ENCODE assay signal across 19 cellular contexts in genomic region chr15:39235084-39235795, GRCh38.
A peak's percentile ranks its signal among the peaks of the same experiment; 100 is the strongest.
DNase-seq lines count a peak whose midpoint lies in the region; ATAC-seq, FAIRE-seq and TF ChIP-seq lines count a peak whose summit lies in the region.
"Had no signal": no experiment of that assay in that cellular context is flagged by ENCODE, and none has a peak within 500 bp of the region (broad histone marks: within the 10 kb centered on the region; RNA-seq: fewer than 3 reads in every experiment).

No MANE protein-coding gene starts in this region.

- no peak overlapping the region for H4K5ac ChIP-seq in H9 (ENCODE audit: insufficient read length, low read depth, low read length)

- H3K14ac ChIP-seq in neuronal stem cell (ENCODE audit: low read length) (no peak overlapping the region), H9 (ENCODE audit: insufficient read depth, low read length) (no peak overlapping the region)

- FAIRE-seq in K562 (lab: Jason Lieb, UNC): no peak
- FAIRE-seq: G401.6, GM18507 had no signal

- no peak overlapping the region for H3K4ac ChIP-seq in neuronal stem cell (ENCODE audit: low read length)
- no peak overlapping the region for H3K4ac ChIP-seq in H9 (ENCODE audit: low read depth, low read length)

- H2BK5ac ChIP-seq in neuronal stem cell (ENCODE audit: low read length) (no peak overlapping the region), H9 (ENCODE audit: insufficient read length, low read length) (no peak overlapping the region)

- H3K9me3 ChIP-seq in K562 (replicated peaks; ENCODE audit: control insufficient read depth, insufficient read depth, low read depth, low read length): no peaks in the 10 kb centered on the region
- H3K9me3 ChIP-seq in neuronal stem cell (replicated peaks in 1 of 2; ENCODE audit: control insufficient read depth in 2 of 2, insufficient read depth in 1 of 2, low read depth in 1 of 2, low read length in 2 of 2): no peaks in the 10 kb centered on the region
- H3K9me3 ChIP-seq in H9 (ENCODE audit: control insufficient read depth, low read depth, low read length): no peaks in the 10 kb centered on the region
- H3K9me3 ChIP-seq in sigmoid colon: no peaks in the 10 kb centered on the region
- H3K9me3 ChIP-seq: esophagus muscularis mucosa had no signal

- H2BK15ac ChIP-seq in neuronal stem cell (ENCODE audit: low read length) (no peak overlapping the region), H9 (ENCODE audit: low read depth, low read length) (no peak overlapping the region)

- intact Hi-C loops in K562 (cut with micrococcal nuclease): no loop called here
- intact Hi-C loops in sigmoid colon (cut with DNase I): no loop called here

- H3K23me2 ChIP-seq in H9 (ENCODE audit: insufficient read length, low read depth, low read length, poor library complexity, severe bottlenecking): no peaks in the 10 kb centered on the region

- H3K4me1 ChIP-seq in K562 (replicated peaks in 1 of 2; ENCODE audit: control insufficient read depth in 2 of 2, insufficient read depth in 2 of 2, low read length in 2 of 2): no peaks in the 10 kb centered on the region
- H3K4me1 ChIP-seq in neuronal stem cell (ENCODE audit: control insufficient read depth in 2 of 2, insufficient read depth in 1 of 2, low read depth in 1 of 2, low read length in 2 of 2): peaks cover 2 to 6% of the 10 kb centered on the region in 2 donors
- peaks cover 4% of the 10 kb centered on the region; the same call in 1 of the 2 replicates for H3K4me1 ChIP-seq in H9 (ENCODE audit: insufficient read depth, low read length)
- peaks cover 0 to 24% (median 17%) of the 10 kb centered on the region in 4 donors for H3K4me1 ChIP-seq in sigmoid colon

- 1% methylated on average over 5 of the region's 5 CpGs for WGBS in K562 (ENCODE audit: insufficient coverage, low coverage, missing lambda C conversion rate)
- no CpG with 5 or more reads among the region's 5 CpGs for whole genome bisulfite sequencing in neuronal stem cell (ENCODE audit: extremely low coverage in 2 of 2, insufficient read length in 2 of 2, insufficient replicate concordance in 1 of 2), 2 donors
- WGBS in H9 (ENCODE audit: extremely low coverage, insufficient read length, low lambda C conversion rate): no CpG with 5 or more reads among the region's 5 CpGs
- WGBS in sigmoid colon, 2 donors: 81 to 84% methylated on average over 5 of the region's 5 CpGs

- H3K4me1 Mint-ChIP-seq in neural crest cell (peaks cover 13% of the 10 kb centered on the region), H9 (peaks cover 10 to 13% of the 10 kb centered on the region in 2 experiments)
- H3K4me1 Mint-ChIP-seq: activated naive CD4-positive, alpha-beta T cell treated with anti-CD3 and anti-CD28 coated beads, Interleukin-2, amount 10 ng/mL, durations not matched to agents 7 days and 5 days; CD4-positive, CD25-positive, alpha-beta regulatory T cell; central memory CD8-positive, alpha-beta T cell had no signal

- no peak overlapping the region for H2BK12ac ChIP-seq in neuronal stem cell (ENCODE audit: low read length)
- no peak overlapping the region for H2BK12ac ChIP-seq in H9 (ENCODE audit: insufficient read length, low read depth, low read length)

- H2AK5ac ChIP-seq in neuronal stem cell (ENCODE audit: low read depth, low read length) (no peak overlapping the region), H9 (ENCODE audit: insufficient read length, low read length) (no peak overlapping the region)

- TF ChIP-seq POLR2A in K562 (conservative IDR thresholded peaks at IDR 0.05) (no peak), sigmoid colon (IDR thresholded peaks at IDR 0.05) (no peak)

- H3K23ac ChIP-seq in neuronal stem cell (ENCODE audit: low read depth, low read length, poor library complexity): no peak overlapping the region
- no peak overlapping the region for H3K23ac ChIP-seq in H9 (ENCODE audit: insufficient read length, low read depth, low read length)

- H3K36me3 Mint-ChIP-seq in neural crest cell (ENCODE audit: low read depth) (no peaks in the 10 kb centered on the region), H9 (ENCODE audit: insufficient read depth in 1 of 3, low read depth in 3 of 3) (no peaks in the 10 kb centered on the region)
- H3K36me3 Mint-ChIP-seq: activated naive CD4-positive, alpha-beta T cell treated with anti-CD3 and anti-CD28 coated beads, Interleukin-2, amount 10 ng/mL, durations not matched to agents 7 days and 5 days; CD4-positive, CD25-positive, alpha-beta regulatory T cell had no signal

- H3K56ac ChIP-seq in H9 (ENCODE audit: insufficient read length, low read depth, low read length): no peak overlapping the region

- no peak overlapping the region for H4K8ac ChIP-seq in neuronal stem cell (ENCODE audit: low read depth, low read length)
- H4K8ac ChIP-seq in H9 (replicated peaks; ENCODE audit: insufficient read length, low read depth, low read length): no peak overlapping the region

- POLR2A ChIA-PET in K562 (lab: Yijun Ruan, JAX): no interaction called here

- H3K18ac ChIP-seq in neuronal stem cell (ENCODE audit: low read length) (no peak overlapping the region), H9 (ENCODE audit: insufficient read length, low read depth, low read length) (no peak overlapping the region)

- no peak overlapping the region for H3T11ph ChIP-seq in H9 (ENCODE audit: low read length)

- H4K91ac ChIP-seq in neuronal stem cell (ENCODE audit: low read depth, low read length, poor library complexity) (no peak overlapping the region), H9 (ENCODE audit: insufficient read length, low read depth, low read length) (no peak overlapping the region)

- H3K9ac ChIP-seq in K562 (ENCODE audit: insufficient read depth in 1 of 2, low read depth in 2 of 2, low read length in 2 of 2) (no peak overlapping the region), neuronal stem cell (ENCODE audit: low read depth, low read length, poor library complexity) (no peak overlapping the region), H9 (ENCODE audit: extremely low read depth, insufficient read length, low read length) (no peak overlapping the region)

- H2BK120ac ChIP-seq in neuronal stem cell (ENCODE audit: low read depth, low read length) (no peak overlapping the region), H9 (ENCODE audit: low read depth, low read length, poor library complexity, severe bottlenecking) (no peak overlapping the region)

- no peaks in the 10 kb centered on the region for H3K9me1 ChIP-seq in K562 (ENCODE audit: control insufficient read depth, insufficient read depth, low read length)

- H3K27ac ChIP-seq in K562 (ENCODE audit: extremely low read depth, low read depth, low read length) (no peak overlapping the region), neuronal stem cell (replicated peaks; ENCODE audit: low read length) (no peak overlapping the region), H9 (ENCODE audit: insufficient read length, low read depth, low read length) (no peak overlapping the region), sigmoid colon (no peak overlapping the region)
- H3K27ac ChIP-seq: esophagus muscularis mucosa had no signal

- in situ Hi-C loops in K562 (cut with MboI): no loop called here

- CTCF ChIA-PET in K562 (lab: Yijun Ruan, JAX; ENCODE audit: low intra/inter-chr PET ratio): no interaction called here

- BruUV-seq in K562 (replicated peaks; lab: Mats Ljungman, UMichigan): no TSS peak

- H3K79me1 ChIP-seq in neuronal stem cell (ENCODE audit: low read depth, low read length) (no peaks in the 10 kb centered on the region), H9 (ENCODE audit: insufficient read depth, low read depth, low read length, poor library complexity, severe bottlenecking) (no peaks in the 10 kb centered on the region)

- H3K4me3 Mint-ChIP-seq in neural crest cell: no peak overlapping the region
- no peak overlapping the region for H3K4me3 Mint-ChIP-seq in H9
- H3K4me3 Mint-ChIP-seq: activated naive CD4-positive, alpha-beta T cell treated with anti-CD3 and anti-CD28 coated beads, Interleukin-2, amount 10 ng/mL, durations not matched to agents 7 days and 5 days; CD4-positive, CD25-positive, alpha-beta regulatory T cell; central memory CD8-positive, alpha-beta T cell had no signal

- no peaks in the 10 kb centered on the region for H4K20me1 ChIP-seq in K562 (replicated peaks; ENCODE audit: control insufficient read depth, insufficient read depth, low read length)
- H4K20me1 ChIP-seq in H9 (ENCODE audit: control insufficient read depth, insufficient read depth, insufficient read length): no peaks in the 10 kb centered on the region

- H3K9me3 Mint-ChIP-seq in neural crest cell: peaks cover 6% of the 10 kb centered on the region
- H3K9me3 Mint-ChIP-seq in H9: peaks cover 0 to 4% of the 10 kb centered on the region in 2 experiments; a peak in 2 of 5 replicates
- H3K9me3 Mint-ChIP-seq: activated naive CD4-positive, alpha-beta T cell treated with anti-CD3 and anti-CD28 coated beads, Interleukin-2, amount 10 ng/mL, durations not matched to agents 7 days and 5 days; central memory CD8-positive, alpha-beta T cell had no signal

- H3K36me3 ChIP-seq in K562 (ENCODE audit: control insufficient read depth, insufficient read depth, low read length) (no peaks in the 10 kb centered on the region), neuronal stem cell (replicated peaks in 1 of 2; ENCODE audit: control insufficient read depth in 2 of 2, insufficient read depth in 2 of 2, low read length in 2 of 2) (no peaks in the 10 kb centered on the region), sigmoid colon (no peaks in the 10 kb centered on the region)
- H3K36me3 ChIP-seq: esophagus muscularis mucosa had no signal

- H3K79me2 ChIP-seq in K562 (ENCODE audit: control insufficient read depth, insufficient read depth, low read length) (no peaks in the 10 kb centered on the region), H9 (ENCODE audit: insufficient read depth, low read length) (no peaks in the 10 kb centered on the region)

- H3K27me3 ChIP-seq in K562 (ENCODE audit: control insufficient read depth in 2 of 2, insufficient read depth in 2 of 2, low read length in 2 of 2) (no peaks in the 10 kb centered on the region; a peak in 2 of 5 replicates), neuronal stem cell (ENCODE audit: control insufficient read depth in 3 of 3, insufficient read depth in 3 of 3, low read depth in 1 of 3, low read length in 3 of 3) (no peaks in the 10 kb centered on the region), H9 (ENCODE audit: insufficient read depth, low read length) (no peaks in the 10 kb centered on the region), sigmoid colon (no peaks in the 10 kb centered on the region)
- H3K27me3 ChIP-seq: esophagus muscularis mucosa had no signal

- TF ChIP-seq CTCF in K562 (IDR thresholded peaks at IDR 0.05 in 2 of 3, conservative IDR thresholded peaks at IDR 0.05 in 1 of 3; ENCODE audit: insufficient read depth in 2 of 3, low read depth in 1 of 3, low read length in 3 of 3) (no peak), neural crest cell (conservative IDR thresholded peaks at IDR 0.05) (no peak), H9 (conservative IDR thresholded peaks at IDR 0.05) (no peak), sigmoid colon (IDR thresholded peaks at IDR 0.05) (no peak)

- DNase-seq in NOMO-1 treated with dmso at 0.1 percent for 144 hours (lab: John Stamatoyannopoulos, UW; ENCODE audit: unreplicated experiment) (peak; percentile 12), K562 (ENCODE audit: extremely low read depth in 1 of 4, low spot score in 3 of 4) (no peak), neural crest cell (ENCODE audit: low read depth, low spot score) (no peak), neuronal stem cell (ENCODE audit: low spot score) (no peak), H9 (no peak), sigmoid colon (no peak)
- DNase-seq: activated naive CD4-positive, alpha-beta T cell treated with anti-CD3 and anti-CD28 coated beads, Interleukin-2, amount 10 ng/mL, durations not matched to agents 7 days and 5 days; CD4-positive, CD25-positive, alpha-beta regulatory T cell; NCI-H146; NCI-H524; occipital lobe; Right ventricle myocardium superior; substantia nigra had no signal

- H3K27ac Mint-ChIP-seq in neural crest cell (ENCODE audit: unreplicated experiment): peak overlapping the region; percentile 85
- no peak overlapping the region; a peak in 1 of 7 replicates for H3K27ac Mint-ChIP-seq in H9
- H3K27ac Mint-ChIP-seq: activated naive CD4-positive, alpha-beta T cell treated with anti-CD3 and anti-CD28 coated beads, Interleukin-2, amount 10 ng/mL, durations not matched to agents 7 days and 5 days; CD4-positive, CD25-positive, alpha-beta regulatory T cell had no signal

- no peak overlapping the region for H3K4me3 ChIP-seq in K562
- H3K4me3 ChIP-seq in neuronal stem cell (ENCODE audit: low read length in 2 of 2): no peak overlapping the region
- H3K4me3 ChIP-seq in sigmoid colon: no peak overlapping the region
- H3K4me3 ChIP-seq: esophagus muscularis mucosa had no signal

- no peak for TF ChIP-seq EP300 in K562 (IDR thresholded peaks at IDR 0.05; ENCODE audit: low read length)
- TF ChIP-seq EP300 in sigmoid colon (IDR thresholded peaks at IDR 0.05): no peak

- ATAC-seq in GM18868 (IDR thresholded peaks at IDR 0.05; ENCODE audit: unreplicated experiment) (peak; percentile 92), K562 (no peak), GM18517 (IDR thresholded peaks at IDR 0.05; ENCODE audit: unreplicated experiment) (no peak)

- no peak overlapping the region for H2BK20ac ChIP-seq in H9 (ENCODE audit: low read depth, low read length, poor library complexity, severe bottlenecking)

- H3K4me2 ChIP-seq in K562 (ENCODE audit: insufficient read depth, low read length): no peak overlapping the region
- H3K4me2 ChIP-seq in neuronal stem cell (ENCODE audit: insufficient read depth, low read length, poor library complexity, severe bottlenecking): no peak overlapping the region
- H3K4me2 ChIP-seq in H9 (ENCODE audit: insufficient read depth, insufficient read length, low read length): no peak overlapping the region

- TF ChIP-seq RAD21 in K562 (CRISPR knock-in tag; conservative IDR thresholded peaks at IDR 0.05 in 1 of 2, IDR thresholded peaks at IDR 0.05 in 1 of 2): no peak

- H2AFZ ChIP-seq in K562 (ENCODE audit: low read depth, low read length): no peak overlapping the region
- no peak overlapping the region for H2AFZ ChIP-seq in neuronal stem cell (ENCODE audit: low read length)
- no peak overlapping the region for H2AFZ ChIP-seq in H9 (ENCODE audit: low read length)

- H3K27me3 Mint-ChIP-seq in neural crest cell (ENCODE audit: low read depth) (no peaks in the 10 kb centered on the region), H9 (ENCODE audit: low read depth) (no peaks in the 10 kb centered on the region)
- H3K27me3 Mint-ChIP-seq: activated naive CD4-positive, alpha-beta T cell treated with anti-CD3 and anti-CD28 coated beads, Interleukin-2, amount 10 ng/mL, durations not matched to agents 7 days and 5 days had no signal
